8 cellular contexts compared by ENCODE assay signal in genomic region chr19:45558399-45558878, GRCh38. TPM values are rescaled to one million over a fixed set of nuclear protein-coding genes. Genes with fewer than 3 reads are reported as not detected.
DNase-seq lines count a peak whose midpoint lies in the region; ATAC-seq and TF ChIP-seq lines count a peak whose summit lies in the region.

No MANE protein-coding gene starts in this region.

- TF ChIP-seq CTCF in mucosa of descending colon (IDR thresholded peaks at IDR 0.05): peak; percentile 43

- H3K4me3 ChIP-seq in mucosa of descending colon: no peak overlapping the region

- DNase-seq in ACHN (peak; percentile 30), GM19240 (ENCODE audit: insufficient read length, low spot score) (peak; percentile 78), NCI-H524 (lab: John Stamatoyannopoulos, UW) (peak; percentile 35 to 70), ecto neural progenitor cell (ENCODE audit: low spot score) (peak; percentile 69), mucosa of descending colon (peak; percentile 63 to 74 (median 67)), NCI-H774 (lab: John Stamatoyannopoulos, UW) (no peak)
- peak; percentile 20 to 48 for DNase-seq in activated CD4-positive, alpha-beta T cell treated with anti-CD3 and anti-CD28 coated beads, Interleukin-2, amount 50 U/mL, for 24 hours (ENCODE audit: low read depth in 1 of 2, low spot score in 1 of 2)
- peak; percentile 19 for DNase-seq in stimulated activated CD8-positive, alpha-beta memory T cell treated with anti-CD3 and anti-CD28 coated beads, Interleukin-7, amount 100 ng/mL, for 24 hours (ENCODE audit: low read depth)

- ATAC-seq in mucosa of descending colon: peak; percentile 76

- in situ Hi-C loops in ACHN (cut with HindIII; ENCODE audit: low pct_ligation_motif_present, low pct_unique_long_range_greater_than_20kb, low sequenced_read_pairs): no loop called here

- intact Hi-C loops in mucosa of descending colon (cut with DNase I, micrococcal nuclease): no loop called here

- no peaks in the 10 kb centered on the region for H3K9me3 ChIP-seq in mucosa of descending colon

- H3K36me3 ChIP-seq in mucosa of descending colon (ENCODE audit: low read depth): no peaks in the 10 kb centered on the region

- H3K4me1 ChIP-seq in mucosa of descending colon (ENCODE audit: low read depth): peaks cover 21% of the 10 kb centered on the region

RNA-seq across cellular contexts. Expression of gene OPA3, which starts 26.2 kb away (rescaled TPM):
- 10 to 100 TPM; 12.1 to 16.4 (median 13.4) TPM for total RNA-seq in mucosa of descending colon

RNA-seq across cellular contexts. Expression of gene GPR4, which starts 43.6 kb away (rescaled TPM):
- total RNA-seq in mucosa of descending colon: 1 to 10 TPM in 2 of 3 donors, under 1 TPM in 1; 0.84 to 1.0 (median 1.0) TPM

RNA-seq across cellular contexts. Expression of gene VASP, which starts 51.2 kb away (rescaled TPM):
- total RNA-seq in mucosa of descending colon: 100 to 1,000 TPM; 190 to 252 (median 235) TPM
